8 cellular contexts compared by ENCODE assay signal in genomic region chr3:192772495-192772894, GRCh38. TPM values are rescaled to one million over a fixed set of nuclear protein-coding genes. Genes with fewer than 3 reads are reported as not detected.
DNase-seq lines count a peak whose midpoint lies in the region; ATAC-seq and TF ChIP-seq lines count a peak whose summit lies in the region.

No MANE protein-coding gene starts in this region.

- no peaks in the 10 kb centered on the region for H3K27me3 Mint-ChIP-seq in progenitor cell of endocrine pancreas

- H3K4me3 Mint-ChIP-seq in progenitor cell of endocrine pancreas (ENCODE audit: low read depth) = no peak overlapping the region

- peak; percentile 58 for TF ChIP-seq CTCF in AG09309 (IDR thresholded peaks at IDR 0.05; ENCODE audit: control insufficient read depth, insufficient read depth, low read depth, low read length, missing control alignments)
- TF ChIP-seq CTCF in progenitor cell of endocrine pancreas (IDR thresholded peaks at IDR 0.05; ENCODE audit: unreplicated experiment) = peak; percentile 64

- no peaks in the 10 kb centered on the region for H3K4me1 Mint-ChIP-seq in progenitor cell of endocrine pancreas (ENCODE audit: low read depth)

- peak; percentile 20 for DNase-seq in AG09309 (ENCODE audit: low read depth)
- peak; percentile 71 for DNase-seq in H4 (ENCODE audit: low spot score)
- DNase-seq in NCI-H526 (lab: John Stamatoyannopoulos, UW) = peak; percentile 32 to 72
- DNase-seq in epithelial cell of prostate (ENCODE audit: low read depth, low spot score) = peak; percentile 8
- DNase-seq in progenitor cell of endocrine pancreas (ENCODE audit: low spot score, unreplicated experiment) = no peak
- no peak for DNase-seq in 8988T
- DNase-seq in activated effector memory CD4-positive, alpha-beta T cell treated with anti-CD3 and anti-CD28 coated beads, Interleukin-2, amount 50 U/mL, for 16 hours = no peak

- peaks cover 13% of the 10 kb centered on the region for H3K9me3 Mint-ChIP-seq in progenitor cell of endocrine pancreas (ENCODE audit: low read depth)

- no peak overlapping the region for H3K27ac ChIP-seq in epithelial cell of prostate

- no peak overlapping the region for H3K27ac Mint-ChIP-seq in progenitor cell of endocrine pancreas

- H3K4me3 ChIP-seq in AG09309 (ENCODE audit: control insufficient read depth, low read depth, low read length) = no peak overlapping the region

- no peak for ATAC-seq in HG03354 (IDR thresholded peaks at IDR 0.05; ENCODE audit: poor library complexity, severe bottlenecking, unreplicated experiment)

- peaks cover 2% of the 10 kb centered on the region for H3K36me3 Mint-ChIP-seq in progenitor cell of endocrine pancreas (ENCODE audit: insufficient read depth)

RNA-seq across cellular contexts. Expression of gene FGF12, which starts 45.2 kb away (rescaled TPM):
- 0.31 and 4.4 TPM in 2 replicates for total RNA-seq in H4 (2014; rRNA removed; shearing (Covaris generic))
- total RNA-seq in progenitor cell of endocrine pancreas = 5.0 and 6.1 TPM in 2 replicates

Comparison
In these comparisons a context has a peak if more than half of its experiments do, and no peak if none do; other contexts are left out.
1. DNase-seq: peak in AG09309 (single experiment), H4 (single experiment), NCI-H526 (2 of 2) and epithelial cell of prostate (single experiment); none in progenitor cell of endocrine pancreas (single experiment), 8988T (single experiment) and activated effector memory CD4-positive, alpha-beta T cell treated with anti-CD3 and anti-CD28 coated beads, Interleukin-2, amount 50 U/mL, for 16 hours (single experiment).